ENCODE assay signal across 25 cellular contexts in the genomic region with DNA sequence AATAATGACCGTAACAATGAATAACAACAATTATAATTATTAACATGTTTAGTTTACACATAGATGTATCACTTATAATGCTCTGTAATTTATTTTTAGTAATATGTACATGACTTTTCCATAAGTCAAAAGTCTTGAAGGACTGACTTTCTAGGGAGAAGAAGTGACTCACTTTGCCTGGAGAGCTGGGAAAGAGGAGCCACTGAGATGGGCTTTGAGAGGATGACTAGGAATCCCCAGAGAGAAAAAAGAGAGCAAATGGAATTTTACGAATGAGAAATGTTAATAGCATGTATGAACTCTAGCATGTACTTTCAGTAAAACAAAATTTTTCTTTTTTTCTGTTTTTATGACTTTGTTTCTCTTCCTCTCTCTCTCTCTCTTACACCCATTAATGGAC.
"Had no signal": no experiment of that assay in that cellular context is flagged by ENCODE, and none has a peak within 500 bp of the region (broad histone marks: within the 10 kb centered on the region; RNA-seq: fewer than 3 reads in every experiment).

No MANE protein-coding gene starts in this region.

- H3K27me3 ChIP-seq: breast epithelium, esophagus muscularis mucosa, left lung, neural progenitor cell, right atrium auricular region had no signal

- H3K4me1 Mint-ChIP-seq: activated B cell treated with CpG ODN at 0.5 μM for 24 hours; activated CD4-positive, alpha-beta memory T cell treated with anti-CD3 and anti-CD28 coated beads, Interleukin-2, amount 10 ng/mL, durations not matched to agents 7 days and 5 days; naive B cell; neural progenitor cell had no signal

- H3K4me1 ChIP-seq: breast epithelium, esophagus muscularis mucosa, foreskin keratinocyte, left lung, neural progenitor cell, right atrium auricular region had no signal

- H3K4me3 Mint-ChIP-seq: activated B cell treated with CpG ODN at 0.5 μM for 24 hours; activated CD4-positive, alpha-beta memory T cell treated with anti-CD3 and anti-CD28 coated beads, Interleukin-2, amount 10 ng/mL, durations not matched to agents 7 days and 5 days; activated naive CD4-positive, alpha-beta T cell treated with anti-CD3 and anti-CD28 coated beads for 36 hours; dendritic cell treated with granulocyte-macrophage colony-stimulating factor and Interleukin-4, amounts not matched to agents 40 ng/mL and 50 ng/mL, for 4 days; naive B cell; neural progenitor cell; stimulated activated naive CD8-positive, alpha-beta T cell treated with anti-CD3 and anti-CD28 coated beads, Interleukin-15, Interleukin-2, amounts not matched to agents 100 ng/mL and 50 ng/mL, for 24 hours; T-helper 2 cell treated with Interferon-gamma antibody and Interleukin-4, amounts not matched to agents 5 μg/mL and 100 μg/mL, for 36 hours; type B pancreatic cell had no signal

- H3K27me3 Mint-ChIP-seq: stimulated activated naive CD8-positive, alpha-beta T cell treated with anti-CD3 and anti-CD28 coated beads, Interleukin-15, Interleukin-2, amounts not matched to agents 100 ng/mL and 50 ng/mL, for 24 hours had no signal

- H3K9ac ChIP-seq: neural progenitor cell had no signal

- H3K9me3 Mint-ChIP-seq: activated B cell treated with CpG ODN at 0.5 μM for 24 hours; activated CD4-positive, alpha-beta memory T cell treated with anti-CD3 and anti-CD28 coated beads, Interleukin-2, amount 10 ng/mL, durations not matched to agents 7 days and 5 days; activated naive CD4-positive, alpha-beta T cell treated with anti-CD3 and anti-CD28 coated beads for 36 hours; dendritic cell treated with granulocyte-macrophage colony-stimulating factor and Interleukin-4, amounts not matched to agents 40 ng/mL and 50 ng/mL, for 4 days; neural progenitor cell; stimulated activated naive CD8-positive, alpha-beta T cell treated with anti-CD3 and anti-CD28 coated beads, Interleukin-15, Interleukin-2, amounts not matched to agents 100 ng/mL and 50 ng/mL, for 24 hours; T-helper 2 cell treated with Interferon-gamma antibody and Interleukin-4, amounts not matched to agents 5 μg/mL and 100 μg/mL, for 36 hours; type B pancreatic cell had no signal

- DNase-seq: activated B cell treated with CpG ODN at 0.5 μM for 24 hours; activated CD4-positive, alpha-beta memory T cell treated with anti-CD3 and anti-CD28 coated beads, Interleukin-2, amount 10 ng/mL, durations not matched to agents 7 days and 5 days; activated CD4-positive, alpha-beta T cell treated with anti-CD3 and anti-CD28 coated beads for 48 hours; activated naive CD4-positive, alpha-beta T cell treated with anti-CD3 and anti-CD28 coated beads for 36 hours; activated T-cell treated with anti-CD3 and anti-CD28 coated beads, Interleukin-2, amount 50 U/mL, for 1 hour; anterior cingulate cortex; cerebellar nuclear complex; effector CD8-positive, alpha-beta T cell; foreskin keratinocyte; hypothalamus; left lung; naive B cell; stimulated activated CD4-positive, alpha-beta T cell treated with anti-CD3 and anti-CD28 coated beads, Interleukin-15, amount 100 ng/mL, for 24 hours; stimulated activated CD4-positive, alpha-beta T cell treated with anti-CD3 and anti-CD28 coated beads, Interleukin-2, amount 100 ng/mL, for 48 hours had no signal

- H3K36me3 ChIP-seq: breast epithelium, esophagus muscularis mucosa, left lung, neural progenitor cell, prostate gland, right atrium auricular region had no signal

- H3K36me3 Mint-ChIP-seq: naive B cell, neural progenitor cell, type B pancreatic cell had no signal

- H3K27ac ChIP-seq: breast epithelium, esophagus muscularis mucosa, foreskin keratinocyte, left lung, neural progenitor cell, prostate gland, right atrium auricular region, SK-N-MC, skin epidermis had no signal

- H3K4me3 ChIP-seq: breast epithelium, esophagus muscularis mucosa, left lung, neural progenitor cell, prostate gland, right atrium auricular region, SK-N-MC, skin epidermis had no signal

- H3K9me3 ChIP-seq: breast epithelium, esophagus muscularis mucosa, left lung, prostate gland, right atrium auricular region had no signal

- H3K27ac Mint-ChIP-seq: activated B cell treated with CpG ODN at 0.5 μM for 24 hours; activated CD4-positive, alpha-beta memory T cell treated with anti-CD3 and anti-CD28 coated beads, Interleukin-2, amount 10 ng/mL, durations not matched to agents 7 days and 5 days; activated naive CD4-positive, alpha-beta T cell treated with anti-CD3 and anti-CD28 coated beads for 36 hours; dendritic cell treated with granulocyte-macrophage colony-stimulating factor and Interleukin-4, amounts not matched to agents 40 ng/mL and 50 ng/mL, for 4 days; neural progenitor cell; stimulated activated naive CD8-positive, alpha-beta T cell treated with anti-CD3 and anti-CD28 coated beads, Interleukin-15, Interleukin-2, amounts not matched to agents 100 ng/mL and 50 ng/mL, for 24 hours; T-helper 2 cell treated with Interferon-gamma antibody and Interleukin-4, amounts not matched to agents 5 μg/mL and 100 μg/mL, for 36 hours; type B pancreatic cell had no signal

- H2AFZ ChIP-seq: neural progenitor cell had no signal

- ATAC-seq: foreskin keratinocyte, left lung had no signal

- H3K4me2 ChIP-seq: neural progenitor cell had no signal
